In genomic region chr10:60778978-60779668, GRCh38 we compare ENCODE assay signal across 1 cellular context.
TF ChIP-seq lines count a peak whose summit lies in the region.

No MANE protein-coding gene starts in this region.

TF ChIP-seq in K562, 482 proteins besides CTCF, POLR2A, EP300 and RAD21 (continued from another document):
- TF ChIP-seq TFE3 (CRISPR knock-in tag; IDR thresholded peaks at IDR 0.05) (peak; percentile 71), ZFX (CRISPR knock-in tag; IDR thresholded peaks at IDR 0.05) (peak; percentile 2; the same call in 1 of the 2 replicates), CHD1 (IDR thresholded peaks at IDR 0.05; ENCODE audit: low read length) (no peak), ZBTB40 (IDR thresholded peaks at IDR 0.05) (0 out of 2 replicates have a peak, but pooled peaks have one; percentile 13), ZBTB40 (CRISPR knock-in tag; IDR thresholded peaks at IDR 0.05) (no peak), BRD4 (IDR thresholded peaks at IDR 0.05) (peak; percentile 24; the same call in 1 of the 2 replicates), ZKSCAN3 (CRISPR knock-in tag; IDR thresholded peaks at IDR 0.05) (no peak), SIN3A (IDR thresholded peaks at IDR 0.05; ENCODE audit: borderline replicate concordance in 2 of 2, control insufficient read depth in 1 of 2, low read depth in 2 of 2, low read length in 2 of 2) (peak in 1 of 2 experiments; percentile 42; a peak in 1 of 4 replicates), BACH1 (tag; IDR thresholded peaks at IDR 0.05) (no peak), ZBTB9 (CRISPR knock-in tag; IDR thresholded peaks at IDR 0.05) (0 out of 2 replicates have a peak, but pooled peaks have one; percentile 30), FOXK2 (conservative IDR thresholded peaks at IDR 0.05 in 1 of 2, IDR thresholded peaks at IDR 0.05 in 1 of 2; ENCODE audit: low read depth in 2 of 2) (0 out of 4 replicates have a peak, but pooled peaks of 1 of the 2 experiments have one; percentile 28), ERF (CRISPR knock-in tag; IDR thresholded peaks at IDR 0.05) (0 out of 2 replicates have a peak, but pooled peaks have one; percentile 26), LARP7 (IDR thresholded peaks at IDR 0.05) (0 out of 2 replicates have a peak, but pooled peaks have one; percentile 7), MCM2 (IDR thresholded peaks at IDR 0.05; ENCODE audit: low read depth) (no peak), RBM34 (IDR thresholded peaks at IDR 0.05; ENCODE audit: borderline replicate concordance, insufficient read depth, low read length) (no peak), ZNF431 (CRISPR knock-in tag; IDR thresholded peaks at IDR 0.05) (peak; percentile 59; the same call in 1 of the 2 replicates), ESRRA (IDR thresholded peaks at IDR 0.05; ENCODE audit: borderline replicate concordance, low read depth) (no peak), RAD51 (IDR thresholded peaks at IDR 0.05; ENCODE audit: borderline replicate concordance, low read depth) (peak; percentile 57; the same call in 1 of the 2 replicates), NR2C2 (CRISPR knock-in tag; IDR thresholded peaks at IDR 0.05) (0 out of 2 replicates have a peak, but pooled peaks have one; percentile 22), NR2C2 (tag; IDR thresholded peaks at IDR 0.05) (no peak), CHD2 (IDR thresholded peaks at IDR 0.05; ENCODE audit: low read depth, low read length) (no peak), SNAPC5 (CRISPR knock-in tag; IDR thresholded peaks at IDR 0.05) (no peak), PHF20 (IDR thresholded peaks at IDR 0.05; ENCODE audit: partially characterized antibody) (no peak)
- TF ChIP-seq, protein P1, sequence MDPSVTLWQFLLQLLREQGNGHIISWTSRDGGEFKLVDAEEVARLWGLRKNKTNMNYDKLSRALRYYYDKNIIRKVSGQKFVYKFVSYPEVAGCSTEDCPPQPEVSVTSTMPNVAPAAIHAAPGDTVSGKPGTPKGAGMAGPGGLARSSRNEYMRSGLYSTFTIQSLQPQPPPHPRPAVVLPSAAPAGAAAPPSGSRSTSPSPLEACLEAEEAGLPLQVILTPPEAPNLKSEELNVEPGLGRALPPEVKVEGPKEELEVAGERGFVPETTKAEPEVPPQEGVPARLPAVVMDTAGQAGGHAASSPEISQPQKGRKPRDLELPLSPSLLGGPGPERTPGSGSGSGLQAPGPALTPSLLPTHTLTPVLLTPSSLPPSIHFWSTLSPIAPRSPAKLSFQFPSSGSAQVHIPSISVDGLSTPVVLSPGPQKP (CRISPR knock-in tag; IDR thresholded peaks at IDR 0.05), result no peak
- TF ChIP-seq, protein P2, sequence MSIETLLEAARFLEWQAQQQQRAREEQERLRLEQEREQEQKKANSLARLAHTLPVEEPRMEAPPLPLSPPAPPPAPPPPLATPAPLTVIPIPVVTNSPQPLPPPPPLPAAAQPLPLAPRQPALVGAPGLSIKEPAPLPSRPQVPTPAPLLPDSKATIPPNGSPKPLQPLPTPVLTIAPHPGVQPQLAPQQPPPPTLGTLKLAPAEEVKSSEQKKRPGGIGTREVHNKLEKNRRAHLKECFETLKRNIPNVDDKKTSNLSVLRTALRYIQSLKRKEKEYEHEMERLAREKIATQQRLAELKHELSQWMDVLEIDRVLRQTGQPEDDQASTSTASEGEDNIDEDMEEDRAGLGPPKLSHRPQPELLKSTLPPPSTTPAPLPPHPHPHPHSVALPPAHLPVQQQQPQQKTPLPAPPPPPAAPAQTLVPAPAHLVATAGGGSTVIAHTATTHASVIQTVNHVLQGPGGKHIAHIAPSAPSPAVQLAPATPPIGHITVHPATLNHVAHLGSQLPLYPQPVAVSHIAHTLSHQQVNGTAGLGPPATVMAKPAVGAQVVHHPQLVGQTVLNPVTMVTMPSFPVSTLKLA (conservative IDR thresholded peaks at IDR 0.05), result peak; percentile 51 to 63; a peak in 1 of 4 replicates
- TF ChIP-seq, protein P3, sequence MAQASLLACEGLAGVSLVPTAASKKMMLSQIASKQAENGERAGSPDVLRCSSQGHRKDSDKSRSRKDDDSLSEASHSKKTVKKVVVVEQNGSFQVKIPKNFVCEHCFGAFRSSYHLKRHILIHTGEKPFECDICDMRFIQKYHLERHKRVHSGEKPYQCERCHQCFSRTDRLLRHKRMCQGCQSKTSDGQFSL (CRISPR knock-in tag; IDR thresholded peaks at IDR 0.05), result no peak
- TF ChIP-seq, protein P3 (tag; IDR thresholded peaks at IDR 0.05), result 0 out of 4 replicates have a peak, but pooled peaks of 1 of the 2 experiments have one; percentile 67
- TF ChIP-seq, protein P4, sequence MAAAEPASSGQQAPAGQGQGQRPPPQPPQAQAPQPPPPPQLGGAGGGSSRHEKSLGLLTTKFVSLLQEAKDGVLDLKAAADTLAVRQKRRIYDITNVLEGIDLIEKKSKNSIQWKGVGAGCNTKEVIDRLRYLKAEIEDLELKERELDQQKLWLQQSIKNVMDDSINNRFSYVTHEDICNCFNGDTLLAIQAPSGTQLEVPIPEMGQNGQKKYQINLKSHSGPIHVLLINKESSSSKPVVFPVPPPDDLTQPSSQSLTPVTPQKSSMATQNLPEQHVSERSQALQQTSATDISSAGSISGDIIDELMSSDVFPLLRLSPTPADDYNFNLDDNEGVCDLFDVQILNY (CRISPR knock-in tag; IDR thresholded peaks at IDR 0.05), result peak; percentile 53; the same call in 1 of the 2 replicates
TF ChIP-seq in K562: peak in this region for 22.
